1 cellular context compared by ENCODE assay signal in genomic region chr15:89898146-89898545, GRCh38.
TF ChIP-seq lines count a peak whose summit lies in the region.

No MANE protein-coding gene starts in this region.

TF ChIP-seq in GM12878, 131 proteins besides CTCF, POLR2A, EP300 and RAD21:
- no peak for TF ChIP-seq TARDBP (IDR thresholded peaks at IDR 0.05; ENCODE audit: borderline replicate concordance)
- no peak for TF ChIP-seq LARP7 (IDR thresholded peaks at IDR 0.05)
- no peak for TF ChIP-seq ATF2 (IDR thresholded peaks at IDR 0.05; ENCODE audit: low read length)
- no peak for TF ChIP-seq RFX5 (IDR thresholded peaks at IDR 0.05; ENCODE audit: low read depth, low read length)
- TF ChIP-seq ASH2L (IDR thresholded peaks at IDR 0.05; ENCODE audit: borderline replicate concordance, low read depth) = no peak
- TF ChIP-seq SUZ12 (IDR thresholded peaks at IDR 0.05; ENCODE audit: unreplicated experiment) = no peak
- TF ChIP-seq ZBTB33 (IDR thresholded peaks at IDR 0.05) = no peak
- TF ChIP-seq NR2C1 (IDR thresholded peaks at IDR 0.05) = no peak
- TF ChIP-seq PML (IDR thresholded peaks at IDR 0.05; ENCODE audit: low read length) = no peak
- no peak for TF ChIP-seq CEBPZ (IDR thresholded peaks at IDR 0.05; ENCODE audit: low read depth, low read length)
- no peak for TF ChIP-seq KLF5 (IDR thresholded peaks at IDR 0.05; ENCODE audit: partially characterized antibody)
- no peak for TF ChIP-seq ESRRA (IDR thresholded peaks at IDR 0.05; ENCODE audit: low read length)
- no peak for TF ChIP-seq NRF1 (conservative IDR thresholded peaks at IDR 0.05; ENCODE audit: low read depth, low read length)
- no peak for TF ChIP-seq POLR2AphosphoS5 (IDR thresholded peaks at IDR 0.05; ENCODE audit: low read length)
- TF ChIP-seq CBX5 (IDR thresholded peaks at IDR 0.05; ENCODE audit: low read depth) = no peak
- no peak for TF ChIP-seq KDM1A (IDR thresholded peaks at IDR 0.05; ENCODE audit: borderline replicate concordance)
- TF ChIP-seq ATF3 (IDR thresholded peaks at IDR 0.05; ENCODE audit: borderline replicate concordance, extremely low read depth, low read depth, low read length) = no peak
- no peak for TF ChIP-seq RCOR1 (conservative IDR thresholded peaks at IDR 0.05; ENCODE audit: low read depth, low read length)
- no peak for TF ChIP-seq MTA3 (IDR thresholded peaks at IDR 0.05; ENCODE audit: borderline replicate concordance, low read length)
